33 cellular contexts compared by ENCODE assay signal in the genomic region with DNA sequence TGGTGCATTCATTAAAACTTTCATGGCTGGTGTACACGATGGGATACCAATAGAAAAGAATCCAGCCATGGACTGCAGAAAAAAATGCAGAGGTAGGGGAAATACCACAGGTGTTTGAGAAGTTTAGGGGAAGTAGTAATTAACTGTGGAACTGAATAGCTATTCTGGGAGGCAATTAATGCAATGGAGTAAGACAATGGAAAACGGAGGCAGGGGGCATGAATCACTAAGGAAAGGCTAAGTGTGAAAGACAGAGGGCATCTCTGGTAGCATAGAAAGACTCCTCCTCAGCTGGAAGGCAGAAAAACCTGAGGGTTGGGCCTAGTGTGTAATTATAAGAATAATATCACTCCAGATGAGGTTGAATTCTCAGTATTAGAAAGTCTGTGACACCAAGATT. TPM values are rescaled to one million over a fixed set of nuclear protein-coding genes. Genes with fewer than 3 reads are reported as not detected.
"Had no signal": no experiment of that assay in that cellular context is flagged by ENCODE, and none has a peak within 500 bp of the region (broad histone marks: within the 10 kb centered on the region; RNA-seq: fewer than 3 reads in every experiment).

No MANE protein-coding gene starts in this region.

- H3K27ac Mint-ChIP-seq: activated CD4-positive, alpha-beta memory T cell treated with anti-CD3 and anti-CD28 coated beads for 36 hours; activated CD4-positive, alpha-beta T cell treated with anti-CD3 and anti-CD28 coated beads for 36 hours; activated CD4-positive, alpha-beta T cell treated with anti-CD3 and anti-CD28 coated beads, Interleukin-2, amount 10 ng/mL, durations not matched to agents 24 days and 14 days; activated CD8-positive, alpha-beta memory T cell treated with anti-CD3 and anti-CD28 coated beads, Interleukin-2, amount 10 ng/mL, durations not matched to agents 7 days and 5 days; activated CD8-positive, alpha-beta T cell treated with anti-CD3 and anti-CD28 coated beads, Interleukin-2, amount 10 ng/mL, durations not matched to agents 7 days and 5 days; activated naive CD8-positive, alpha-beta T cell; activated T-cell treated with anti-CD3 and anti-CD28 coated beads, Interleukin-2, amount 50 U/mL, for 72 hours; dendritic cell treated with granulocyte-macrophage colony-stimulating factor and Interleukin-4, amounts not matched to agents 40 ng/mL and 50 ng/mL, for 4 days; endodermal cell; T-helper 17 cell; T-helper 2 cell treated with Interferon-gamma antibody and Interleukin-4, amounts not matched to agents 5 μg/mL and 100 μg/mL, for 36 hours had no signal

- H3K4me1 Mint-ChIP-seq: activated CD4-positive, alpha-beta T cell treated with anti-CD3 and anti-CD28 coated beads for 36 hours; activated CD4-positive, alpha-beta T cell treated with anti-CD3 and anti-CD28 coated beads, Interleukin-2, amount 10 ng/mL, durations not matched to agents 24 days and 14 days; activated CD8-positive, alpha-beta memory T cell treated with anti-CD3 and anti-CD28 coated beads, Interleukin-2, amount 10 ng/mL, durations not matched to agents 7 days and 5 days; central memory CD8-positive, alpha-beta T cell; endodermal cell; T-helper 17 cell had no signal

- H3K27me3 ChIP-seq: brain microvascular endothelial cell, dorsolateral prefrontal cortex, foreskin keratinocyte, gastrocnemius medialis, heart left ventricle had no signal

- H3K4me3 Mint-ChIP-seq: activated CD4-positive, alpha-beta memory T cell treated with anti-CD3 and anti-CD28 coated beads for 36 hours; activated CD4-positive, alpha-beta T cell treated with anti-CD3 and anti-CD28 coated beads for 36 hours; activated CD4-positive, alpha-beta T cell treated with anti-CD3 and anti-CD28 coated beads, Interleukin-2, amount 10 ng/mL, durations not matched to agents 24 days and 14 days; activated CD8-positive, alpha-beta memory T cell treated with anti-CD3 and anti-CD28 coated beads, Interleukin-2, amount 10 ng/mL, durations not matched to agents 7 days and 5 days; activated CD8-positive, alpha-beta T cell treated with anti-CD3 and anti-CD28 coated beads, Interleukin-2, amount 10 ng/mL, durations not matched to agents 7 days and 5 days; activated naive CD8-positive, alpha-beta T cell; activated T-cell treated with anti-CD3 and anti-CD28 coated beads, Interleukin-2, amount 50 U/mL, for 72 hours; central memory CD8-positive, alpha-beta T cell; dendritic cell treated with granulocyte-macrophage colony-stimulating factor and Interleukin-4, amounts not matched to agents 40 ng/mL and 50 ng/mL, for 4 days; endodermal cell; T-helper 17 cell; T-helper 2 cell treated with Interferon-gamma antibody and Interleukin-4, amounts not matched to agents 5 μg/mL and 100 μg/mL, for 36 hours had no signal

- H3K4me1 ChIP-seq: foreskin keratinocyte, gastrocnemius medialis, heart left ventricle had no signal

- H3K4me3 ChIP-seq: coronary artery, dorsolateral prefrontal cortex, gastrocnemius medialis, heart left ventricle had no signal

- H3K27ac ChIP-seq: brain microvascular endothelial cell, coronary artery, dorsolateral prefrontal cortex, foreskin keratinocyte, gastrocnemius medialis, heart left ventricle, WERI-Rb-1 had no signal

- DNase-seq: activated CD4-positive, alpha-beta memory T cell treated with anti-CD3 and anti-CD28 coated beads for 36 hours; activated CD4-positive, alpha-beta T cell treated with anti-CD3 and anti-CD28 coated beads for 36 hours; activated CD4-positive, alpha-beta T cell treated with anti-CD3 and anti-CD28 coated beads, Interleukin-2, amount 10 ng/mL, durations not matched to agents 24 days and 14 days; activated CD4-positive, CD25-positive, alpha-beta regulatory T cell; activated CD4-positive, CD25-positive, alpha-beta regulatory T cell treated with anti-CD3 and anti-CD28 coated beads, Interleukin-2, amount 50 U/mL, for 72 hours; activated CD8-positive, alpha-beta memory T cell treated with anti-CD3 and anti-CD28 coated beads, Interleukin-2, amount 10 ng/mL, durations not matched to agents 7 days and 5 days; activated CD8-positive, alpha-beta memory T cell treated with anti-CD3 and anti-CD28 coated beads, Interleukin-2, amount 50 U/mL, for 4 hours; activated CD8-positive, alpha-beta T cell treated with anti-CD3 and anti-CD28 coated beads, Interleukin-2, amount 10 ng/mL, durations not matched to agents 7 days and 5 days; activated gamma-delta T cell; activated naive CD4-positive, alpha-beta T cell; activated naive CD4-positive, alpha-beta T cell treated with anti-CD3 and anti-CD28 coated beads, Interleukin-2, amount 50 U/mL, for 16 hours; activated T-cell treated with anti-CD3 and anti-CD28 coated beads, Interleukin-2, amount 50 U/mL, for 1 hour; activated T-cell treated with anti-CD3 and anti-CD28 coated beads, Interleukin-2, amount 50 U/mL, for 72 hours; amniotic stem cell; anterior cingulate cortex; brain microvascular endothelial cell; dorsolateral prefrontal cortex; effector memory CD4-positive, alpha-beta T cell; endodermal cell; foreskin keratinocyte; gastrocnemius medialis; glutamatergic neuron; heart left ventricle; T-helper 1 cell; T-helper 17 cell; T1000; WERI-Rb-1 had no signal

- H3K36me3 Mint-ChIP-seq: activated CD4-positive, alpha-beta memory T cell treated with anti-CD3 and anti-CD28 coated beads for 36 hours; activated CD8-positive, alpha-beta memory T cell treated with anti-CD3 and anti-CD28 coated beads, Interleukin-2, amount 10 ng/mL, durations not matched to agents 7 days and 5 days; activated naive CD8-positive, alpha-beta T cell had no signal

- ATAC-seq: activated CD4-positive, alpha-beta T cell treated with anti-CD3 and anti-CD28 coated beads for 36 hours; activated CD8-positive, alpha-beta memory T cell treated with anti-CD3 and anti-CD28 coated beads, Interleukin-2, amount 10 ng/mL, durations not matched to agents 7 days and 5 days; activated CD8-positive, alpha-beta T cell treated with anti-CD3 and anti-CD28 coated beads, Interleukin-2, amount 10 ng/mL, durations not matched to agents 7 days and 5 days; activated T-cell treated with anti-CD3 and anti-CD28 coated beads, Interleukin-2, amount 50 U/mL, for 72 hours; foreskin keratinocyte; gastrocnemius medialis; heart left ventricle; T-helper 17 cell had no signal

- H3K9me3 ChIP-seq: gastrocnemius medialis had no signal

- H3K27me3 Mint-ChIP-seq: activated CD4-positive, alpha-beta T cell treated with anti-CD3 and anti-CD28 coated beads, Interleukin-2, amount 10 ng/mL, durations not matched to agents 24 days and 14 days; activated CD8-positive, alpha-beta memory T cell treated with anti-CD3 and anti-CD28 coated beads, Interleukin-2, amount 10 ng/mL, durations not matched to agents 7 days and 5 days; activated naive CD8-positive, alpha-beta T cell; dendritic cell treated with granulocyte-macrophage colony-stimulating factor and Interleukin-4, amounts not matched to agents 40 ng/mL and 50 ng/mL, for 4 days; T-helper 17 cell had no signal

- H3K36me3 ChIP-seq: brain microvascular endothelial cell, gastrocnemius medialis, heart left ventricle, WERI-Rb-1 had no signal

RNA-seq across cellular contexts. Expression of gene NPR3, which starts 30.9 kb away (rescaled TPM):
- total RNA-seq: activated CD8-positive, alpha-beta memory T cell treated with anti-CD3 and anti-CD28 coated beads for 36 hours; activated CD8-positive, alpha-beta T cell treated with anti-CD3 and anti-CD28 coated beads, Interleukin-2, amount 10 ng/mL, durations not matched to agents 7 days and 5 days; foreskin keratinocyte had no signal
- polyA plus RNA-seq: foreskin keratinocyte had no signal
